ENCODE assay signal across 1 cellular context in the genomic region with DNA sequence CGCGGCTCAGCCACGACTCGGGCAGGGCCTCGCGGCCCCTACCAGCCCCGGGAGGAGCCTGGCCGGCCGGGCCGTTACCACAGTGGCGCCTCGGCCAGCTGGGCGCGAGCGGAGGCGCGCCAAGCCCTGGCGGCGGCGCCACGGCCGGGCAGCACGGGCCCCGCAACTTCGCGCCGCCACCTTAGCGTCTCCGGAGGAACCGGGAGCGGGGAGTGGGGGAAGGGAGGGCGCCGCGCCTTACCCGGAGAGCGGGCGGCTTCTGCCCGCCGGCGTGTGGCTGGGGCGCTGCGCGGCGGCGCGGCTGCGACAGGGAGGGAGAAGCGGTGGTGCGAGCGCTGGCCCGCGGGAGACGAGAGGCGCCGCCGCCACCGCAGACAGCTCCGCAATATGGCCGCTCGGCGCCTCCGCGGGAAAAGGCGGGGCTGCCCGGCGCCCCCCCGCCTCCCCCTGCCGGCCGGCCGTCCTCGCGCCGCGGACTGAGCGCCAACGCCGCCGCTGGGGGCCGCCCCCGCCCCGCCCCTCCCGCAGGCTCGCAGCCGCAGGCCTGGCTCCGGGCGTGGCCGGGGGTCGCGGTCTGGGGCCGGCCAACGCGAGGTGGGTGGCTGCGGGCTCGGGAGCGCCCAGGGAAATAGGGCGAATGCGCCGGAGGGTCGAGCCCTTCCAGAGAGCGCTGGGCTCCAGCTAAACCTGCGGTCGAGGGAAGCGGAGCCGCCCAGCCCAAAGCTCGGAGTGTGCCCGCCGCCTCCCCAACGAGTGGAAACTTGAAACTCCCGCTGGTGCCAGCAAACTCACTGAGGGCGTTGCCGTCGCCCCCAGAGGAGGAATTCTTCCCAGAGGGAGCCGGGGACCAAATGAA.
A peak's percentile ranks its signal among the peaks of the same experiment; 100 is the strongest.
TF ChIP-seq lines count a peak whose summit lies in the region.

A gene (minus strand): TSS at position 389 of the 856 bp plus-strand sequence. CDS start 16,922 bp downstream, outside the sequence.

TF ChIP-seq in HEK293, 187 proteins besides CTCF, POLR2A, EP300 and RAD21 (continued from another document):
- TF ChIP-seq, protein P1, sequence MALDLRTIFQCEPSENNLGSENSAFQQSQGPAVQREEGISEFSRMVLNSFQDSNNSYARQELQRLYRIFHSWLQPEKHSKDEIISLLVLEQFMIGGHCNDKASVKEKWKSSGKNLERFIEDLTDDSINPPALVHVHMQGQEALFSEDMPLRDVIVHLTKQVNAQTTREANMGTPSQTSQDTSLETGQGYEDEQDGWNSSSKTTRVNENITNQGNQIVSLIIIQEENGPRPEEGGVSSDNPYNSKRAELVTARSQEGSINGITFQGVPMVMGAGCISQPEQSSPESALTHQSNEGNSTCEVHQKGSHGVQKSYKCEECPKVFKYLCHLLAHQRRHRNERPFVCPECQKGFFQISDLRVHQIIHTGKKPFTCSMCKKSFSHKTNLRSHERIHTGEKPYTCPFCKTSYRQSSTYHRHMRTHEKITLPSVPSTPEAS (tag by site-specific recombination; IDR thresholded peaks at IDR 0.05) = 0 out of 2 replicates have a peak, but pooled peaks have one; percentile 22
- TF ChIP-seq SCRT2 (tag by site-specific recombination; IDR thresholded peaks at IDR 0.05) (no peak), KLF8 (tag by site-specific recombination; IDR thresholded peaks at IDR 0.05) (peak; percentile 85), SP2 (tag by site-specific recombination; IDR thresholded peaks at IDR 0.05) (0 out of 2 replicates have a peak, but pooled peaks have one; percentile 32), ZEB2 (tag by site-specific recombination; IDR thresholded peaks at IDR 0.05) (peak; percentile 62; the same call in 1 of the 2 replicates), GLIS1 (tag by site-specific recombination; IDR thresholded peaks at IDR 0.05) (peak; percentile 80), ZBTB48 (tag by site-specific recombination; IDR thresholded peaks at IDR 0.05) (0 out of 2 replicates have a peak, but pooled peaks have one; percentile 18), OSR2 (tag by site-specific recombination; IDR thresholded peaks at IDR 0.05) (peak; percentile 34), ZNF843 (tag by site-specific recombination; IDR thresholded peaks at IDR 0.05) (peak; percentile 53; the same call in 1 of the 2 replicates), KLF9 (tag by site-specific recombination; IDR thresholded peaks at IDR 0.05; ENCODE audit: low read depth) (peak; percentile 66), ZNF16 (tag by site-specific recombination; IDR thresholded peaks at IDR 0.05; ENCODE audit: low read depth) (no peak), KLF1 (tag by site-specific recombination; IDR thresholded peaks at IDR 0.05) (peak; percentile 88), GLIS2 (tag by site-specific recombination; IDR thresholded peaks at IDR 0.05) (peak; percentile 95), ZNF596 (tag by site-specific recombination; IDR thresholded peaks at IDR 0.05) (0 out of 2 replicates have a peak, but pooled peaks have one; percentile 23), ZNF629 (tag by site-specific recombination; IDR thresholded peaks at IDR 0.05) (peak; percentile 49; the same call in 1 of the 2 replicates), ZNF335 (tag by site-specific recombination; conservative IDR thresholded peaks at IDR 0.05) (no peak), ZNF561 (tag by site-specific recombination; IDR thresholded peaks at IDR 0.05; ENCODE audit: borderline replicate concordance) (peak; percentile 52; the same call in 1 of the 2 replicates), KLF7 (tag by site-specific recombination; IDR thresholded peaks at IDR 0.05; ENCODE audit: borderline replicate concordance) (peak; percentile 98), ZNF350 (tag by site-specific recombination; IDR thresholded peaks at IDR 0.05) (no peak), ZNF433 (tag by site-specific recombination; IDR thresholded peaks at IDR 0.05; ENCODE audit: low read depth) (no peak), MZF1 (tag by site-specific recombination; IDR thresholded peaks at IDR 0.05; ENCODE audit: borderline replicate concordance) (peak; percentile 54; the same call in 1 of the 2 replicates), ZNF132 (tag by site-specific recombination; IDR thresholded peaks at IDR 0.05; ENCODE audit: borderline replicate concordance) (no peak), ZNF423 (tag by site-specific recombination; IDR thresholded peaks at IDR 0.05) (no peak), ZNF501 (tag by site-specific recombination; IDR thresholded peaks at IDR 0.05) (0 out of 2 replicates have a peak, but pooled peaks have one; percentile 58), ZNF76 (tag by site-specific recombination; IDR thresholded peaks at IDR 0.05; ENCODE audit: borderline replicate concordance, low read depth) (peak; percentile 42; the same call in 1 of the 2 replicates), KLF16 (tag by site-specific recombination; IDR thresholded peaks at IDR 0.05) (peak; percentile 62; the same call in 1 of the 2 replicates), SP7 (tag by site-specific recombination; IDR thresholded peaks at IDR 0.05) (peak; percentile 82), ZNF623 (tag by site-specific recombination; IDR thresholded peaks at IDR 0.05) (no peak), ZSCAN16 (tag by site-specific recombination; IDR thresholded peaks at IDR 0.05) (no peak), KLF10 (tag by site-specific recombination; IDR thresholded peaks at IDR 0.05) (peak; percentile 88), ZFHX2 (tag by site-specific recombination; conservative IDR thresholded peaks at IDR 0.05) (peak; percentile 83)
- TF ChIP-seq, protein P2, sequence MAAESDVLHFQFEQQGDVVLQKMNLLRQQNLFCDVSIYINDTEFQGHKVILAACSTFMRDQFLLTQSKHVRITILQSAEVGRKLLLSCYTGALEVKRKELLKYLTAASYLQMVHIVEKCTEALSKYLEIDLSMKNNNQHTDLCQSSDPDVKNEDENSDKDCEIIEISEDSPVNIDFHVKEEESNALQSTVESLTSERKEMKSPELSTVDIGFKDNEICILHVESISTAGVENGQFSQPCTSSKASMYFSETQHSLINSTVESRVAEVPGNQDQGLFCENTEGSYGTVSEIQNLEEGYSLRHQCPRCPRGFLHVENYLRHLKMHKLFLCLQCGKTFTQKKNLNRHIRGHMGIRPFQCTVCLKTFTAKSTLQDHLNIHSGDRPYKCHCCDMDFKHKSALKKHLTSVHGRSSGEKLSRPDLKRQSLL (tag by site-specific recombination; IDR thresholded peaks at IDR 0.05) = peak; percentile 63
- TF ChIP-seq, protein P3, sequence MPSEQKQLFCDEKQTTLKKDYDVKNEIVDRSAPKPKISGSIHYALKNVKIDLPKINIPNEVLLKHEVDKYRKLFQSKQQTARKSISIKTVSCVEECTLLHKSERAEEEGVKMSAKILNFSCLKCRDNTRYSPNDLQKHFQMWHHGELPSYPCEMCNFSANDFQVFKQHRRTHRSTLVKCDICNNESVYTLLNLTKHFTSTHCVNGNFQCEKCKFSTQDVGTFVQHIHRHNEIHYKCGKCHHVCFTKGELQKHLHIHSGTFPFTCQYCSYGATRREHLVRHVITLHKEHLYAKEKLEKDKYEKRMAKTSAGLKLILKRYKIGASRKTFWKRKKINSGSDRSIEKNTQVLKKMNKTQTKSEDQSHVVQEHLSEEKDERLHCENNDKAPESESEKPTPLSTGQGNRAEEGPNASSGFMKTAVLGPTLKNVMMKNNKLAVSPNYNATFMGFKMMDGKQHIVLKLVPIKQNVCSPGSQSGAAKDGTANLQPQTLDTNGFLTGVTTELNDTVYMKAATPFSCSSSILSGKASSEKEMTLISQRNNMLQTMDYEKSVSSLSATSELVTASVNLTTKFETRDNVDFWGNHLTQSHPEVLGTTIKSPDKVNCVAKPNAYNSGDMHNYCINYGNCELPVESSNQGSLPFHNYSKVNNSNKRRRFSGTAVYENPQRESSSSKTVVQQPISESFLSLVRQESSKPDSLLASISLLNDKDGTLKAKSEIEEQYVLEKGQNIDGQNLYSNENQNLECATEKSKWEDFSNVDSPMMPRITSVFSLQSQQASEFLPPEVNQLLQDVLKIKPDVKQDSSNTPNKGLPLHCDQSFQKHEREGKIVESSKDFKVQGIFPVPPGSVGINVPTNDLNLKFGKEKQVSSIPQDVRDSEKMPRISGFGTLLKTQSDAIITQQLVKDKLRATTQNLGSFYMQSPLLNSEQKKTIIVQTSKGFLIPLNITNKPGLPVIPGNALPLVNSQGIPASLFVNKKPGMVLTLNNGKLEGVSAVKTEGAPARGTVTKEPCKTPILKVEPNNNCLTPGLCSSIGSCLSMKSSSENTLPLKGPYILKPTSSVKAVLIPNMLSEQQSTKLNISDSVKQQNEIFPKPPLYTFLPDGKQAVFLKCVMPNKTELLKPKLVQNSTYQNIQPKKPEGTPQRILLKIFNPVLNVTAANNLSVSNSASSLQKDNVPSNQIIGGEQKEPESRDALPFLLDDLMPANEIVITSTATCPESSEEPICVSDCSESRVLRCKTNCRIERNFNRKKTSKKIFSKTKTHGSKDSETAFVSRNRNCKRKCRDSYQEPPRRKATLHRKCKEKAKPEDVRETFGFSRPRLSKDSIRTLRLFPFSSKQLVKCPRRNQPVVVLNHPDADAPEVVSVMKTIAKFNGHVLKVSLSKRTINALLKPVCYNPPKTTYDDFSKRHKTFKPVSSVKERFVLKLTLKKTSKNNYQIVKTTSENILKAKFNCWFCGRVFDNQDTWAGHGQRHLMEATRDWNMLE (tag by site-specific recombination; conservative IDR thresholded peaks at IDR 0.05; ENCODE audit: low read depth) = no peak
- TF ChIP-seq, protein P4, sequence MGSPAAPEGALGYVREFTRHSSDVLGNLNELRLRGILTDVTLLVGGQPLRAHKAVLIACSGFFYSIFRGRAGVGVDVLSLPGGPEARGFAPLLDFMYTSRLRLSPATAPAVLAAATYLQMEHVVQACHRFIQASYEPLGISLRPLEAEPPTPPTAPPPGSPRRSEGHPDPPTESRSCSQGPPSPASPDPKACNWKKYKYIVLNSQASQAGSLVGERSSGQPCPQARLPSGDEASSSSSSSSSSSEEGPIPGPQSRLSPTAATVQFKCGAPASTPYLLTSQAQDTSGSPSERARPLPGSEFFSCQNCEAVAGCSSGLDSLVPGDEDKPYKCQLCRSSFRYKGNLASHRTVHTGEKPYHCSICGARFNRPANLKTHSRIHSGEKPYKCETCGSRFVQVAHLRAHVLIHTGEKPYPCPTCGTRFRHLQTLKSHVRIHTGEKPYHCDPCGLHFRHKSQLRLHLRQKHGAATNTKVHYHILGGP (tag by site-specific recombination; IDR thresholded peaks at IDR 0.05) = no peak
- TF ChIP-seq, protein P5, sequence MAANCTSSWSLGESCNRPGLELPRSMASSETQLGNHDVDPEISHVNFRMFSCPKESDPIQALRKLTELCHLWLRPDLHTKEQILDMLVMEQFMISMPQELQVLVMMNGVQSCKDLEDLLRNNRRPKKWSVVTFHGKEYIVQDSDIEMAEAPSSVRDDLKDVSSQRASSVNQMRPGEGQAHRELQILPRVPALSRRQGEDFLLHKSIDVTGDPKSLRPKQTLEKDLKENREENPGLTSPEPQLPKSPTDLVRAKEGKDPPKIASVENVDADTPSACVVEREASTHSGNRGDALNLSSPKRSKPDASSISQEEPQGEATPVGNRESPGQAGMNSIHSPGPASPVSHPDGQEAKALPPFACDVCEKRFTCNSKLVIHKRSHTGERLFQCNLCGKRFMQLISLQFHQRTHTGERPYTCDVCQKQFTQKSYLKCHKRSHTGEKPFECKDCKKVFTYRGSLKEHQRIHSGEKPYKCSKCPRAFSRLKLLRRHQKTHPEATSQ (tag by site-specific recombination; IDR thresholded peaks at IDR 0.05) = no peak
